10 cellular contexts compared by ENCODE assay signal in the genomic region with DNA sequence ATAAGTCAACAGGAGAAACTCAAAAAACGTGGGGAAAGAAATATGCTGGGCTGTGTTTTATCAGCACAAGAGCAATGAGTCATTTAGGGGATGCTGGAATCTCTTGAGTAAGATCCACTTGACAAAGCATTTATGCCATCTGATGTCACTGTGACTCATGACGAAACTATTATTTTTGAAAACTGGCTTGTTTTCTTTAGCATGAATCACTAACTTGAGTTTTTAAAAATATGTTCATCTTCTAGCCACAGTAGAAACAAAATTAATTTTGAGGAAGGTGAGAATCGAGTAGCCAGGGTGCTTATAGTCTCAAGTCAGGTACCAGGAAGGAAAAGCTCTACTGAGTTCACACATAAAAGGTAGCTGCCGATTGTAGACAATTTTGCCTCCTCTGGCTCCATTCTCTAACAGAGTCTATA.
DNase-seq lines count a peak whose midpoint lies in the region; ATAC-seq, FAIRE-seq and TF ChIP-seq lines count a peak whose summit lies in the region.
"Had no signal": no experiment of that assay in that cellular context is flagged by ENCODE, and none has a peak within 500 bp of the region (broad histone marks: within the 10 kb centered on the region; RNA-seq: fewer than 3 reads in every experiment).

No MANE protein-coding gene starts in this region.

- no peak for FAIRE-seq in HTR-8/SVneo (lab: Jason Lieb, UNC)

- no peak overlapping the region for H3K4me3 ChIP-seq in astrocyte of the spinal cord (ENCODE audit: low read depth, low read length)
- H3K4me3 ChIP-seq in left lung, result no peak overlapping the region

- ATAC-seq in left lung (peak; percentile 83), HG03342 (IDR thresholded peaks at IDR 0.05; ENCODE audit: unreplicated experiment) (no peak)

- intact Hi-C loops in left lung (cut with DNase I), result no loop called here

- in situ Hi-C loops in astrocyte of the spinal cord (cut with HindIII; ENCODE audit: low sequenced_read_pairs), result no loop called here

- DNase-seq in COLO829 (ENCODE audit: low spot score) (peak; percentile 82), HTR-8/SVneo (ENCODE audit: insufficient read length, low spot score) (peak; percentile 65), astrocyte of the spinal cord (ENCODE audit: low read depth, low spot score) (peak; percentile 98), left lung (no peak), D341Med (ENCODE audit: low spot score) (no peak), anterior cingulate cortex (lab: John Stamatoyannopoulos, UW) (no peak)
- no peak for DNase-seq in activated T-cell treated with anti-CD3 and anti-CD28 coated beads, Interleukin-2, amount 50 U/mL, for 1 hour
- DNase-seq: H9, NCI-H1436 treated with DMSO at 0.1 percent for 48 hours had no signal

- no peaks in the 10 kb centered on the region for H3K36me3 ChIP-seq in left lung

- no peak for TF ChIP-seq CTCF in astrocyte of the spinal cord (IDR thresholded peaks at IDR 0.05; ENCODE audit: low read depth, low read length)
- no peak for TF ChIP-seq CTCF in left lung (IDR thresholded peaks at IDR 0.05)

- H3K27me3 ChIP-seq in left lung, result no peaks in the 10 kb centered on the region

- no peaks in the 10 kb centered on the region for H3K4me1 ChIP-seq in left lung

- no peak overlapping the region for H3K27ac ChIP-seq in left lung

- peaks cover 0 to 31% of the 10 kb centered on the region in 2 donors for H3K9me3 ChIP-seq in left lung

Comparison
In these comparisons a context has a peak if more than half of its experiments do, and no peak if none do; other contexts are left out.
1. DNase-seq: peak in COLO829 (single experiment), HTR-8/SVneo (single experiment) and astrocyte of the spinal cord (single experiment); none in left lung (0 of 2), activated T-cell treated with anti-CD3 and anti-CD28 coated beads, Interleukin-2, amount 50 U/mL, for 1 hour (single experiment), D341Med (single experiment) and anterior cingulate cortex (0 of 58).